9 cellular contexts compared by ENCODE assay signal in genomic region chr20:18794428-18794787, GRCh38. TPM values are rescaled to one million over a fixed set of nuclear protein-coding genes. Genes with fewer than 3 reads are reported as not detected.
DNase-seq lines count a peak whose midpoint lies in the region; ATAC-seq and FAIRE-seq lines count a peak whose summit lies in the region.
"Had no signal": no experiment of that assay in that cellular context is flagged by ENCODE, and none has a peak within 500 bp of the region (broad histone marks: within the 10 kb centered on the region; RNA-seq: fewer than 3 reads in every experiment).

No MANE protein-coding gene starts in this region.

- H3K4me1 ChIP-seq in stomach smooth muscle (ENCODE audit: control insufficient read depth, insufficient read depth, low read length) = peaks cover 10% of the 10 kb centered on the region

- H3K27ac ChIP-seq in stomach smooth muscle (ENCODE audit: low read length) = peak overlapping the region; percentile 92

- H3K27me3 Mint-ChIP-seq in activated T-helper 2 cell treated with anti-CD3 and anti-CD28 coated beads, Interferon-gamma antibody, Interleukin-2, Interleukin-4, amounts not matched to agents 10 μg/mL and 5 μg/mL and 100 μg/mL, durations not matched to agents 14 hours and 24 hours and 36 hours (ENCODE audit: low read depth) = peaks cover 11% of the 10 kb centered on the region
- peaks cover 4 to 5% (median 5%) of the 10 kb centered on the region in 3 donors for H3K27me3 Mint-ChIP-seq in immature natural killer cell (ENCODE audit: low read depth in 3 of 3)

- H3K27me3 ChIP-seq in stomach smooth muscle (ENCODE audit: control insufficient read depth in 1 of 2, insufficient read depth in 2 of 2, low read length in 2 of 2) = no peaks in the 10 kb centered on the region

- H3K4me1 Mint-ChIP-seq in activated T-helper 2 cell treated with anti-CD3 and anti-CD28 coated beads, Interferon-gamma antibody, Interleukin-2, Interleukin-4, amounts not matched to agents 10 μg/mL and 5 μg/mL and 100 μg/mL, durations not matched to agents 14 hours and 24 hours and 36 hours (ENCODE audit: low read depth) = peaks cover 10% of the 10 kb centered on the region
- peaks cover 18 to 21% of the 10 kb centered on the region in 2 donors for H3K4me1 Mint-ChIP-seq in immature natural killer cell

- H3K27ac Mint-ChIP-seq in activated T-helper 2 cell treated with anti-CD3 and anti-CD28 coated beads, Interferon-gamma antibody, Interleukin-2, Interleukin-4, amounts not matched to agents 10 μg/mL and 5 μg/mL and 100 μg/mL, durations not matched to agents 14 hours and 24 hours and 36 hours = peak overlapping the region; percentile 83
- H3K27ac Mint-ChIP-seq in immature natural killer cell = peak overlapping the region; percentile 98 to 100 (median 100)

- peaks cover 3% of the 10 kb centered on the region for H3K36me3 Mint-ChIP-seq in activated T-helper 2 cell treated with anti-CD3 and anti-CD28 coated beads, Interferon-gamma antibody, Interleukin-2, Interleukin-4, amounts not matched to agents 10 μg/mL and 5 μg/mL and 100 μg/mL, durations not matched to agents 14 hours and 24 hours and 36 hours (ENCODE audit: low read depth)
- H3K36me3 Mint-ChIP-seq in immature natural killer cell = peaks cover 0 to 7% (median 7%) of the 10 kb centered on the region in 3 donors

- FAIRE-seq in RCC 7860 (lab: Jason Lieb, UNC) = no peak

- DNase-seq in activated T-helper 2 cell treated with anti-CD3 and anti-CD28 coated beads, Interferon-gamma antibody, Interleukin-2, Interleukin-4, amounts not matched to agents 10 μg/mL and 5 μg/mL and 100 μg/mL, durations not matched to agents 14 hours and 24 hours and 36 hours (ENCODE audit: low spot score) = no peak
- DNase-seq in immature natural killer cell = no peak
- DNase-seq in RCC 7860 (ENCODE audit: low spot score) = no peak
- DNase-seq in AG08396 (ENCODE audit: low spot score) = no peak
- DNase-seq in DMS53 (lab: John Stamatoyannopoulos, UW) = no peak

- intact Hi-C loops in activated T-helper 2 cell treated with anti-CD3 and anti-CD28 coated beads, Interferon-gamma antibody, Interleukin-2, Interleukin-4, amounts not matched to agents 10 μg/mL and 5 μg/mL and 100 μg/mL, durations not matched to agents 14 hours and 24 hours and 36 hours (cut with micrococcal nuclease) = loop anchor here (5.0 to 10.0 kb wide), 3 partner anchors 207 to 1260 kb away; partner anchors contain the start of genes CFAP61, CRNKL1, DTD1 and ZNF133

- H3K9ac ChIP-seq in stomach smooth muscle (ENCODE audit: low read length in 2 of 2) = peak overlapping the region; percentile 82 to 99

- H3K4me3 ChIP-seq in stomach smooth muscle (ENCODE audit: low read length in 2 of 2) = peak overlapping the region; percentile 75 to 96

- peaks cover 0 to 5% of the 10 kb centered on the region in 2 donors for H3K9me3 ChIP-seq in stomach smooth muscle (ENCODE audit: control insufficient read depth in 2 of 2, low read length in 2 of 2)

- H3K4me3 Mint-ChIP-seq in activated T-helper 2 cell treated with anti-CD3 and anti-CD28 coated beads, Interferon-gamma antibody, Interleukin-2, Interleukin-4, amounts not matched to agents 10 μg/mL and 5 μg/mL and 100 μg/mL, durations not matched to agents 14 hours and 24 hours and 36 hours (ENCODE audit: low read depth) = peak overlapping the region; percentile 86
- peak overlapping the region; percentile 96 to 98 (median 97) for H3K4me3 Mint-ChIP-seq in immature natural killer cell

- H3K9me3 Mint-ChIP-seq in activated T-helper 2 cell treated with anti-CD3 and anti-CD28 coated beads, Interferon-gamma antibody, Interleukin-2, Interleukin-4, amounts not matched to agents 10 μg/mL and 5 μg/mL and 100 μg/mL, durations not matched to agents 14 hours and 24 hours and 36 hours = peaks cover 10% of the 10 kb centered on the region
- H3K9me3 Mint-ChIP-seq in immature natural killer cell = peaks cover 0 to 2% (median 0%) of the 10 kb centered on the region in 6 donors

- ATAC-seq in HG02759 (IDR thresholded peaks at IDR 0.05; ENCODE audit: unreplicated experiment) (peak; percentile 3), GM21529 (IDR thresholded peaks at IDR 0.05; ENCODE audit: unreplicated experiment) (no peak)

- H3K36me3 ChIP-seq in stomach smooth muscle (ENCODE audit: control insufficient read depth in 2 of 2, insufficient read depth in 2 of 2, low read length in 2 of 2) = no peaks in the 10 kb centered on the region

RNA-seq across cellular contexts. Expression of gene SCP2D1, which starts 19.2 kb away (rescaled TPM):
- not detected in 2 replicates for total RNA-seq in activated T-helper 2 cell treated with anti-CD3 and anti-CD28 coated beads, Interferon-gamma antibody, Interleukin-2, Interleukin-4, amounts not matched to agents 10 μg/mL and 5 μg/mL and 100 μg/mL, durations not matched to agents 14 hours and 24 hours and 36 hours
- polyA plus RNA-seq in immature natural killer cell = not detected
- total RNA-seq: RPMI7951 had no signal
